1 cellular context compared by ENCODE assay signal in genomic region chr20:50292324-50293243, GRCh38.
A peak's percentile ranks its signal among the peaks of the same experiment; 100 is the strongest.
TF ChIP-seq lines count a peak whose summit lies in the region.

No MANE protein-coding gene starts in this region.

TF ChIP-seq in HepG2, 621 proteins besides CTCF, POLR2A, EP300 and RAD21 (continued from another document and continues in another):
- TF ChIP-seq ZNF513 (CRISPR knock-in tag; conservative IDR thresholded peaks at IDR 0.05) = no peak
- TF ChIP-seq PITX1 (CRISPR knock-in tag; IDR thresholded peaks at IDR 0.05) = peak; percentile 98
- peak; percentile 84 for TF ChIP-seq DZIP1 (CRISPR knock-in tag; IDR thresholded peaks at IDR 0.05)
- peak; percentile 98 for TF ChIP-seq ZNF430 (CRISPR knock-in tag; IDR thresholded peaks at IDR 0.05)
- peak; percentile 95; the same call in 1 of the 2 replicates for TF ChIP-seq SNAI1 (CRISPR knock-in tag; IDR thresholded peaks at IDR 0.05; ENCODE audit: borderline replicate concordance)
- peak; percentile 96 for TF ChIP-seq ZNF746 (CRISPR knock-in tag; IDR thresholded peaks at IDR 0.05)
- TF ChIP-seq ATF2 (CRISPR knock-in tag; IDR thresholded peaks at IDR 0.05) = peak; percentile 91
- peak; percentile 98; the same call in 1 of the 2 replicates for TF ChIP-seq ZNF703 (CRISPR knock-in tag; IDR thresholded peaks at IDR 0.05; ENCODE audit: borderline replicate concordance)
- peak; percentile 98 for TF ChIP-seq ZKSCAN8 (CRISPR knock-in tag; IDR thresholded peaks at IDR 0.05; ENCODE audit: borderline replicate concordance)
- TF ChIP-seq GTF3A (CRISPR knock-in tag; conservative IDR thresholded peaks at IDR 0.05) = peak; percentile 98
- TF ChIP-seq ZNF362 (CRISPR knock-in tag; IDR thresholded peaks at IDR 0.05; ENCODE audit: borderline replicate concordance) = peak; percentile 77; the same call in 1 of the 2 replicates
- peak; percentile 89 for TF ChIP-seq ZBTB26 (CRISPR knock-in tag; IDR thresholded peaks at IDR 0.05; ENCODE audit: borderline replicate concordance)
- TF ChIP-seq MLXIP (CRISPR knock-in tag; IDR thresholded peaks at IDR 0.05; ENCODE audit: borderline replicate concordance) = peak; percentile 80; the same call in 1 of the 2 replicates
- TF ChIP-seq HIC2 (CRISPR knock-in tag; IDR thresholded peaks at IDR 0.05; ENCODE audit: low read depth) = peak; percentile 93
- TF ChIP-seq MXD3 (CRISPR knock-in tag; IDR thresholded peaks at IDR 0.05) = peak; percentile 98
- TF ChIP-seq GMEB2 (CRISPR knock-in tag; IDR thresholded peaks at IDR 0.05; ENCODE audit: low read depth) = peak; percentile 39; the same call in 1 of the 2 replicates
- TF ChIP-seq REL (CRISPR knock-in tag; conservative IDR thresholded peaks at IDR 0.05) = no peak
- TF ChIP-seq HNF4A (CRISPR knock-in tag; IDR thresholded peaks at IDR 0.05) = peak; percentile 98
- TF ChIP-seq ZSCAN12 (CRISPR knock-in tag; IDR thresholded peaks at IDR 0.05) = peak; percentile 97
- TF ChIP-seq PREB (CRISPR knock-in tag; IDR thresholded peaks at IDR 0.05) = no peak
- no peak for TF ChIP-seq ZNF260 (CRISPR knock-in tag; IDR thresholded peaks at IDR 0.05; ENCODE audit: borderline replicate concordance, low read depth)
- TF ChIP-seq BORCS8-MEF2B (CRISPR knock-in tag; IDR thresholded peaks at IDR 0.05) = peak; percentile 86
- peak; percentile 88 for TF ChIP-seq CBFB (CRISPR knock-in tag; IDR thresholded peaks at IDR 0.05)
- TF ChIP-seq ZBTB49 (CRISPR knock-in tag; IDR thresholded peaks at IDR 0.05; ENCODE audit: borderline replicate concordance) = no peak
- peak; percentile 100 for TF ChIP-seq ERF (CRISPR knock-in tag; IDR thresholded peaks at IDR 0.05)
- no peak; the same call in 1 of the 2 replicates for TF ChIP-seq SSRP1 (CRISPR knock-in tag; IDR thresholded peaks at IDR 0.05)
- TF ChIP-seq DRAP1 (CRISPR knock-in tag; IDR thresholded peaks at IDR 0.05) = peak; percentile 71
- TF ChIP-seq WIZ (CRISPR knock-in tag; IDR thresholded peaks at IDR 0.05) = peak; percentile 79
- peak; percentile 85; the same call in 1 of the 2 replicates for TF ChIP-seq ATF7-NPFF (CRISPR knock-in tag; IDR thresholded peaks at IDR 0.05; ENCODE audit: low read depth)
- peak; percentile 68 for TF ChIP-seq HHEX (CRISPR knock-in tag; IDR thresholded peaks at IDR 0.05)
- peak; percentile 100 for TF ChIP-seq NFE2L1 (CRISPR knock-in tag; IDR thresholded peaks at IDR 0.05; ENCODE audit: borderline replicate concordance)
- TF ChIP-seq EEA1 (CRISPR knock-in tag; IDR thresholded peaks at IDR 0.05; ENCODE audit: borderline replicate concordance) = no peak
- TF ChIP-seq ZNF616 (CRISPR knock-in tag; IDR thresholded peaks at IDR 0.05; ENCODE audit: low read depth) = peak; percentile 72; the same call in 1 of the 2 replicates
- TF ChIP-seq ZNF878 (CRISPR knock-in tag; IDR thresholded peaks at IDR 0.05) = peak; percentile 99
- peak; percentile 92; the same call in 1 of the 2 replicates for TF ChIP-seq DPF2 (CRISPR knock-in tag; IDR thresholded peaks at IDR 0.05; ENCODE audit: borderline replicate concordance, low read depth)
- peak; percentile 80; the same call in 1 of the 2 replicates for TF ChIP-seq TRIM24 (CRISPR knock-in tag; IDR thresholded peaks at IDR 0.05)
